ENCODE assay signal across 20 cellular contexts in genomic region chr17:55427587-55427882, GRCh38. TPM values are rescaled to one million over a fixed set of nuclear protein-coding genes. Genes with fewer than 3 reads are reported as not detected.
A peak's percentile ranks its signal among the peaks of the same experiment; 100 is the strongest.
DNase-seq lines count a peak whose midpoint lies in the region; ATAC-seq and TF ChIP-seq lines count a peak whose summit lies in the region.
"Had no signal": no experiment of that assay in that cellular context is flagged by ENCODE, and none has a peak within 500 bp of the region (broad histone marks: within the 10 kb centered on the region; RNA-seq: fewer than 3 reads in every experiment).

No MANE protein-coding gene starts in this region.

- intact Hi-C loops in heart right ventricle (cut with DNase I): loop anchor here in 2 of 10 donors (10.0 kb wide), 2 partner anchors 143 to 327 kb away; partner anchors contain the start of gene PCTP (in 1 of the 2)

- H3K36me3 Mint-ChIP-seq in osteocyte (ENCODE audit: unreplicated experiment): no peaks in the 10 kb centered on the region
- H3K36me3 Mint-ChIP-seq: activated naive CD8-positive, alpha-beta T cell treated with anti-CD3 and anti-CD28 coated beads for 36 hours; memory B cell had no signal

- TF ChIP-seq CTCF in osteocyte (IDR thresholded peaks at IDR 0.05) (no peak), heart right ventricle (IDR thresholded peaks at IDR 0.05) (no peak), foreskin fibroblast (IDR thresholded peaks at IDR 0.05; ENCODE audit: low read depth, low read length) (no peak)

- H3K27me3 Mint-ChIP-seq in stimulated activated naive CD8-positive, alpha-beta T cell treated with anti-CD3 and anti-CD28 coated beads, Interleukin-15, amount 100 ng/mL, for 72 hours: peaks cover 36% of the 10 kb centered on the region
- H3K27me3 Mint-ChIP-seq in osteocyte (ENCODE audit: unreplicated experiment): peaks cover 29% of the 10 kb centered on the region

- H3K4me3 Mint-ChIP-seq in stimulated activated naive CD8-positive, alpha-beta T cell treated with anti-CD3 and anti-CD28 coated beads, Interleukin-15, amount 100 ng/mL, for 72 hours: peak overlapping the region in 1 of 2 donors; percentile 9
- no peak overlapping the region for H3K4me3 Mint-ChIP-seq in osteocyte (ENCODE audit: unreplicated experiment)
- H3K4me3 Mint-ChIP-seq: activated naive CD8-positive, alpha-beta T cell treated with anti-CD3 and anti-CD28 coated beads for 36 hours; activated T-cell treated with anti-CD3 and anti-CD28 coated beads, Interleukin-2, amount 50 U/mL, for 4 hours; GM23338; memory B cell; neural crest cell had no signal

- peaks cover 0 to 18% (median 8%) of the 10 kb centered on the region in 9 donors for H3K4me1 ChIP-seq in heart right ventricle

- H3K27ac Mint-ChIP-seq in stimulated activated naive CD8-positive, alpha-beta T cell treated with anti-CD3 and anti-CD28 coated beads, Interleukin-15, amount 100 ng/mL, for 72 hours: no peak overlapping the region
- no peak overlapping the region for H3K27ac Mint-ChIP-seq in osteocyte (ENCODE audit: unreplicated experiment)
- H3K27ac Mint-ChIP-seq: activated naive CD8-positive, alpha-beta T cell treated with anti-CD3 and anti-CD28 coated beads for 36 hours; GM23338; memory B cell had no signal

- peak; percentile 66 for ATAC-seq in stimulated activated naive CD8-positive, alpha-beta T cell treated with anti-CD3 and anti-CD28 coated beads, Interleukin-15, amount 100 ng/mL, for 72 hours
- ATAC-seq in stimulated activated naive CD8-positive, alpha-beta T cell treated with anti-CD3 and anti-CD28 coated beads, Interleukin-15, Interleukin-2, amounts not matched to agents 100 U/mL and 50 U/mL, for 24 hours: no peak
- ATAC-seq in HG02588 (IDR thresholded peaks at IDR 0.05; ENCODE audit: unreplicated experiment) (peak; percentile 23), HG03442 (IDR thresholded peaks at IDR 0.05; ENCODE audit: unreplicated experiment) (peak; percentile 23), heart right ventricle (no peak)
- ATAC-seq: activated T-cell treated with anti-CD3 and anti-CD28 coated beads, Interleukin-2, amount 50 U/mL, for 4 hours; GM23338 had no signal

- 95 to 96% methylated on average over 2 of the region's 2 CpGs for WGBS in heart right ventricle, 2 donors

- H3K4me1 Mint-ChIP-seq in stimulated activated naive CD8-positive, alpha-beta T cell treated with anti-CD3 and anti-CD28 coated beads, Interleukin-15, amount 100 ng/mL, for 72 hours: peaks cover 34% of the 10 kb centered on the region
- H3K4me1 Mint-ChIP-seq in osteocyte (ENCODE audit: unreplicated experiment): no peaks in the 10 kb centered on the region

- no peak for DNase-seq in stimulated activated naive CD8-positive, alpha-beta T cell treated with anti-CD3 and anti-CD28 coated beads, Interleukin-15, amount 100 ng/mL, for 72 hours
- DNase-seq in stimulated activated naive CD8-positive, alpha-beta T cell treated with anti-CD3 and anti-CD28 coated beads, Interleukin-15, Interleukin-2, amounts not matched to agents 100 U/mL and 50 U/mL, for 24 hours: no peak
- no peak for DNase-seq in OCI-M2 (lab: John Stamatoyannopoulos, UW; ENCODE audit: unreplicated experiment)
- no peak for DNase-seq in osteocyte (ENCODE audit: extremely low spot score, unreplicated experiment)
- DNase-seq in heart right ventricle: no peak
- no peak for DNase-seq in foreskin fibroblast
- DNase-seq: 8988T; activated naive CD8-positive, alpha-beta T cell treated with anti-CD3 and anti-CD28 coated beads for 36 hours; activated T-cell treated with anti-CD3 and anti-CD28 coated beads, Interleukin-2, amount 50 U/mL, for 4 hours; C1 segment of cervical spinal cord; DMS53; dorsolateral prefrontal cortex; islet precursor cell; NCI-H446 treated with DMSO at 0.1 percent for 48 hours had no signal

- no peaks in the 10 kb centered on the region for H3K9me3 Mint-ChIP-seq in stimulated activated naive CD8-positive, alpha-beta T cell treated with anti-CD3 and anti-CD28 coated beads, Interleukin-15, amount 100 ng/mL, for 72 hours
- no peaks in the 10 kb centered on the region for H3K9me3 Mint-ChIP-seq in osteocyte (ENCODE audit: unreplicated experiment)
- H3K9me3 Mint-ChIP-seq: activated naive CD8-positive, alpha-beta T cell treated with anti-CD3 and anti-CD28 coated beads for 36 hours; activated T-cell treated with anti-CD3 and anti-CD28 coated beads, Interleukin-2, amount 50 U/mL, for 4 hours; GM23338; memory B cell; neural crest cell had no signal

- no peaks in the 10 kb centered on the region for H3K36me3 ChIP-seq in heart right ventricle
- H3K36me3 ChIP-seq: right atrium auricular region had no signal

- H3K27ac ChIP-seq in heart right ventricle: no peak overlapping the region
- H3K27ac ChIP-seq: dorsolateral prefrontal cortex, right atrium auricular region had no signal

- H3K9me3 ChIP-seq in heart right ventricle: no peaks in the 10 kb centered on the region
- H3K9me3 ChIP-seq: right atrium auricular region had no signal

- H3K4me3 ChIP-seq in heart right ventricle (no peak overlapping the region), foreskin fibroblast (ENCODE audit: low read depth in 1 of 2, low read length in 2 of 2) (no peak overlapping the region)
- H3K4me3 ChIP-seq: dorsolateral prefrontal cortex, GM23338, right atrium auricular region had no signal

- H3K27me3 ChIP-seq in heart right ventricle: peaks cover 0 to 24% (median 0%) of the 10 kb centered on the region in 7 donors
- H3K27me3 ChIP-seq: dorsolateral prefrontal cortex, right atrium auricular region had no signal

RNA-seq across cellular contexts. Expression of gene MMD, which starts 5.9 kb away (rescaled TPM):
- total RNA-seq in osteocyte (9.2 and 10.3 TPM in 2 replicates), heart right ventricle (10 to 100 TPM in 6 of 10 donors, 1 to 10 TPM in 4; 6.7 to 20.8 (median 11.4) TPM)
- polyA plus RNA-seq in heart right ventricle: 1 to 10 TPM; 6.4 to 9.7 TPM

Comparison
In these comparisons a context has a peak if more than half of its experiments do, and no peak if none do; other contexts are left out.
1. ATAC-seq: peak in stimulated activated naive CD8-positive, alpha-beta T cell treated with anti-CD3 and anti-CD28 coated beads, Interleukin-15, amount 100 ng/mL, for 72 hours (single experiment), HG02588 (single experiment) and HG03442 (single experiment); none in stimulated activated naive CD8-positive, alpha-beta T cell treated with anti-CD3 and anti-CD28 coated beads, Interleukin-15, Interleukin-2, amounts not matched to agents 100 U/mL and 50 U/mL, for 24 hours (single experiment) and heart right ventricle (0 of 8).